In genomic region chr16:87490799-87491521, GRCh38 we compare ENCODE assay signal across 8 cellular contexts. TPM values are rescaled to one million over a fixed set of nuclear protein-coding genes. Genes with fewer than 3 reads are reported as not detected.
DNase-seq lines count a peak whose midpoint lies in the region; ATAC-seq and TF ChIP-seq lines count a peak whose summit lies in the region.
"Not testable (repeated sequence)": the region's sequence is repeated elsewhere in the genome, so short reads cannot be mapped to it uniquely, and the experiment has no call there.

No MANE protein-coding gene starts in this region.

- not testable (repeated sequence) for H3K36me3 Mint-ChIP-seq in activated CD8-positive, alpha-beta T cell treated with anti-CD3 and anti-CD28 coated beads for 36 hours (ENCODE audit: low read depth)

- H3K27me3 Mint-ChIP-seq in activated CD8-positive, alpha-beta T cell treated with anti-CD3 and anti-CD28 coated beads for 36 hours = not testable (repeated sequence)

- ATAC-seq in activated CD8-positive, alpha-beta T cell treated with anti-CD3 and anti-CD28 coated beads for 36 hours = peak; percentile 42

- not testable (repeated sequence) for H2AFZ ChIP-seq in OCI-LY7 (ENCODE audit: low read length)

- BruUV-seq in OCI-LY7 (replicated peaks; lab: Mats Ljungman, UMichigan) = not testable (repeated sequence)

- H3K4me1 ChIP-seq in DOHH2 (ENCODE audit: control insufficient read depth, low read length) = peaks cover 12% of the 10 kb centered on the region
- peaks cover 26% of the 10 kb centered on the region for H3K4me1 ChIP-seq in OCI-LY7 (ENCODE audit: insufficient read depth, low read length, poor library complexity, severe bottlenecking)
- peaks cover 25 to 57% of the 10 kb centered on the region in 2 donors for H3K4me1 ChIP-seq in mucosa of rectum (ENCODE audit: control insufficient read depth in 2 of 2, insufficient read depth in 2 of 2, low read length in 2 of 2)
- H3K4me1 ChIP-seq in thyroid gland = peaks cover 54 to 56% of the 10 kb centered on the region in 2 donors

- H3K27me3 ChIP-seq in DOHH2 (ENCODE audit: control insufficient read depth, low read length); mucosa of rectum (ENCODE audit: control insufficient read depth in 2 of 2, insufficient read depth in 2 of 2, low read length in 2 of 2); thyroid gland: not testable (repeated sequence)

- not testable (repeated sequence) for H3K9me3 ChIP-seq in DOHH2 (ENCODE audit: control insufficient read depth, insufficient read depth, low read length); OCI-LY7 (ENCODE audit: low read length); mucosa of rectum (ENCODE audit: control insufficient read depth in 2 of 2, low read length in 2 of 2); thyroid gland

- H3K4me2 ChIP-seq in DOHH2 (ENCODE audit: low read length) (peak overlapping the region; percentile 51), OCI-LY7 (ENCODE audit: low read length) (peak overlapping the region; percentile 67)

- H3K27ac ChIP-seq in DOHH2 (ENCODE audit: low read depth, low read length); OCI-LY7 (ENCODE audit: low read depth, low read length, poor library complexity, severe bottlenecking): not testable (repeated sequence)
- peak overlapping the region; percentile 28 to 44 for H3K27ac ChIP-seq in mucosa of rectum (ENCODE audit: low read depth in 2 of 2, low read length in 2 of 2)
- H3K27ac ChIP-seq in thyroid gland = peak overlapping the region; percentile 9 to 74 (median 37)

- H3K9ac ChIP-seq in mucosa of rectum (ENCODE audit: low read depth in 1 of 2, low read length in 2 of 2) = peak overlapping the region in 1 of 2 donors; percentile 70

- H3K27ac Mint-ChIP-seq in activated CD8-positive, alpha-beta T cell treated with anti-CD3 and anti-CD28 coated beads for 36 hours = peak overlapping the region; percentile 67

- not testable (repeated sequence) for TF ChIP-seq POLR2A in thyroid gland (IDR thresholded peaks at IDR 0.05)

- H3K4me3 ChIP-seq in DOHH2 (ENCODE audit: low read length) (peak overlapping the region; percentile 59), OCI-LY7 (ENCODE audit: low read depth, low read length, poor library complexity, severe bottlenecking) (peak overlapping the region; percentile 65), fibroblast of the aortic adventitia (ENCODE audit: low read depth, low read length) (peak overlapping the region; percentile 76), mucosa of rectum (ENCODE audit: low read length in 2 of 2) (peak overlapping the region; percentile 64 to 75), thyroid gland (replicated peaks in 1 of 3) (peak overlapping the region in 2 of 3 donors; percentile 5 to 51)

- DNase-seq in OCI-LY7 (ENCODE audit: low spot score); fibroblast of the aortic adventitia (ENCODE audit: low read depth): not testable (repeated sequence)
- peak; percentile 90 for DNase-seq in activated CD8-positive, alpha-beta T cell treated with anti-CD3 and anti-CD28 coated beads for 36 hours
- DNase-seq in astrocyte of the hippocampus (ENCODE audit: low read depth, low spot score) (peak; percentile 39), thyroid gland (peak; percentile 12 to 32)
- peak; percentile 58 for DNase-seq in stimulated activated CD4-positive, alpha-beta T cell treated with anti-CD3 and anti-CD28 coated beads, Interleukin-12 subunit alpha, Interleukin-12 subunit beta, amount 100 ng/mL, for 4 hours

- H3K4me1 Mint-ChIP-seq in activated CD8-positive, alpha-beta T cell treated with anti-CD3 and anti-CD28 coated beads for 36 hours (ENCODE audit: low read depth) = peaks cover 56% of the 10 kb centered on the region

- H3F3A ChIP-seq in DOHH2 (ENCODE audit: control insufficient read depth, insufficient read depth) = not testable (repeated sequence)

- not testable (repeated sequence) for H3K9me2 ChIP-seq in DOHH2 (replicated peaks; ENCODE audit: control insufficient read depth, low read length); OCI-LY7 (ENCODE audit: insufficient read depth, low read length)

- not testable (repeated sequence) for H4K20me1 ChIP-seq in DOHH2 (ENCODE audit: control insufficient read depth, insufficient read depth, low read depth, low read length)
- peaks cover 11% of the 10 kb centered on the region; the same call in 1 of the 2 replicates for H4K20me1 ChIP-seq in OCI-LY7 (ENCODE audit: insufficient read depth, low read length)

- CTCF ChIA-PET in OCI-LY7 (lab: Charles Lee; ENCODE audit: unreplicated experiment) = not testable (repeated sequence)
- CTCF ChIA-PET in activated CD8-positive, alpha-beta T cell treated with anti-CD3 and anti-CD28 coated beads for 36 hours (lab: Charles Lee) = interaction anchor here (1.4 kb wide), 1 partner anchor 145 kb away, joined by 4 read pairs; no protein-coding TSS in a partner anchor

- TF ChIP-seq CTCF in DOHH2 (IDR thresholded peaks at IDR 0.05; ENCODE audit: low read depth, low read length, poor library complexity, severe bottlenecking); OCI-LY7 (conservative IDR thresholded peaks at IDR 0.05; ENCODE audit: low read length); activated CD8-positive, alpha-beta T cell treated with anti-CD3 and anti-CD28 coated beads for 36 hours (IDR thresholded peaks at IDR 0.05); fibroblast of the aortic adventitia (IDR thresholded peaks at IDR 0.05; ENCODE audit: insufficient read depth, low read length); thyroid gland (IDR thresholded peaks at IDR 0.05): not testable (repeated sequence)

- not testable (repeated sequence) for H3K36me3 ChIP-seq in DOHH2 (ENCODE audit: control insufficient read depth, low read length); OCI-LY7 (ENCODE audit: insufficient read depth, low read length); mucosa of rectum (ENCODE audit: control insufficient read depth in 2 of 2, insufficient read depth in 2 of 2, low read length in 2 of 2); thyroid gland

- not testable (repeated sequence) for H3K9me3 Mint-ChIP-seq in activated CD8-positive, alpha-beta T cell treated with anti-CD3 and anti-CD28 coated beads for 36 hours

- peak overlapping the region; percentile 78 for H3K4me3 Mint-ChIP-seq in activated CD8-positive, alpha-beta T cell treated with anti-CD3 and anti-CD28 coated beads for 36 hours

- intact Hi-C loops in OCI-LY7 (cut with micrococcal nuclease; ENCODE audit: unreplicated experiment) = not testable (repeated sequence)
- intact Hi-C loops in activated CD8-positive, alpha-beta T cell treated with anti-CD3 and anti-CD28 coated beads for 36 hours (cut with micrococcal nuclease) = loop anchor here (10.0 kb wide), 2 partner anchors 56 to 364 kb away; no protein-coding TSS in a partner anchor
- intact Hi-C loops in thyroid gland (cut with DNase I) = loop anchor here (10.0 kb wide), 1 partner anchor 76 kb away; no protein-coding TSS in a partner anchor

- H3K79me2 ChIP-seq in DOHH2 (ENCODE audit: control insufficient read depth, low read length) (peaks cover 41% of the 10 kb centered on the region), OCI-LY7 (ENCODE audit: insufficient read depth, low read depth, low read length) (peaks cover 13% of the 10 kb centered on the region; the same call in 1 of the 2 replicates)

- 50 to 55% methylated on average over 31 to 45 of the region's 45 CpGs for WGBS in thyroid gland, 2 donors

- POLR2A ChIA-PET in OCI-LY7 (lab: Charles Lee) = not testable (repeated sequence)
- POLR2A ChIA-PET in activated CD8-positive, alpha-beta T cell treated with anti-CD3 and anti-CD28 coated beads for 36 hours (lab: Charles Lee) = interaction anchor here (0.8 to 1.9 kb wide), 5 partner anchors 11 to 174 kb away, joined by 3 to 8 read pairs (median 3); partner anchors contain the start of gene C16orf95

RNA-seq across cellular contexts. Expression of gene ZCCHC14, which starts 1.9 kb away (rescaled TPM):
- 6.0 and 8.5 TPM in 2 replicates for total RNA-seq in OCI-LY7 (2014; rRNA removed; shearing (Covaris generic))
- total RNA-seq in OCI-LY7 (2022) (17.1 and 19.6 TPM in 2 replicates), fibroblast of the aortic adventitia (ENCODE audit: low replicate concordance) (17.1 and 24.5 TPM in 2 replicates), thyroid gland (10 to 100 TPM; 23.0 to 70.0 (median 27.6) TPM)
- total RNA-seq in activated CD8-positive, alpha-beta T cell treated with anti-CD3 and anti-CD28 coated beads for 36 hours = 1 to 10 TPM; 4.6 to 5.9 TPM
